In genomic region chr22:43272869-43273318, GRCh38 we compare ENCODE assay signal across 27 cellular contexts.
A peak's percentile ranks its signal among the peaks of the same experiment; 100 is the strongest.
DNase-seq lines count a peak whose midpoint lies in the region; ATAC-seq, FAIRE-seq and TF ChIP-seq lines count a peak whose summit lies in the region.
"Had no signal": no experiment of that assay in that cellular context is flagged by ENCODE, and none has a peak within 500 bp of the region (broad histone marks: within the 10 kb centered on the region; RNA-seq: fewer than 3 reads in every experiment).

No MANE protein-coding gene starts in this region.

- H3K27me3 Mint-ChIP-seq in activated CD8-positive, alpha-beta memory T cell treated with anti-CD3 and anti-CD28 coated beads, Interleukin-2, amount 10 ng/mL, durations not matched to agents 7 days and 5 days, result peaks cover 8% of the 10 kb centered on the region

- no peaks in the 10 kb centered on the region for H3K36me3 Mint-ChIP-seq in activated CD8-positive, alpha-beta memory T cell treated with anti-CD3 and anti-CD28 coated beads, Interleukin-2, amount 10 ng/mL, durations not matched to agents 7 days and 5 days
- H3K36me3 Mint-ChIP-seq: activated naive CD4-positive, alpha-beta T cell treated with anti-CD3 and anti-CD28 coated beads, Interleukin-2, amount 50 U/mL, for 72 hours; IgD-negative memory B cell had no signal

- peak overlapping the region; percentile 25; the same call in 1 of the 2 replicates for H2BK15ac ChIP-seq in H1 (ENCODE audit: low read length)

- H3K27me3 ChIP-seq in MM.1S (replicated peaks; ENCODE audit: insufficient read depth, low read length), result no peaks in the 10 kb centered on the region
- no peaks in the 10 kb centered on the region; a peak in 1 of 7 replicates for H3K27me3 ChIP-seq in H1 (replicated peaks in 1 of 4; ENCODE audit: control insufficient read depth in 3 of 4, extremely low read depth in 1 of 4, insufficient read depth in 3 of 4, low read length in 3 of 4)
- H3K27me3 ChIP-seq in right lobe of liver, result no peaks in the 10 kb centered on the region
- H3K27me3 ChIP-seq: ascending aorta, BLaER1, MG63, uterus had no signal

- no peak overlapping the region for H3K18ac ChIP-seq in H1 (ENCODE audit: extremely low read depth, low read length)

- no peaks in the 10 kb centered on the region for H3K9me3 ChIP-seq in MM.1S (replicated peaks; ENCODE audit: insufficient read depth, low read length)
- H3K9me3 ChIP-seq in H1 (ENCODE audit: insufficient read depth in 2 of 2, low read depth in 1 of 2, low read length in 1 of 2), result no peaks in the 10 kb centered on the region
- no peaks in the 10 kb centered on the region for H3K9me3 ChIP-seq in right lobe of liver
- H3K9me3 ChIP-seq: ascending aorta, BLaER1, MG63, uterus had no signal

- intact Hi-C loops in right lobe of liver (cut with DNase I), result loop anchor here (5.0 to 10.0 kb wide), 2 partner anchors 72 to 114 kb away; partner anchors contain the start of gene SCUBE1 (in 1 of the 2)

- peaks cover 13% of the 10 kb centered on the region for H3K4me1 Mint-ChIP-seq in activated CD8-positive, alpha-beta memory T cell treated with anti-CD3 and anti-CD28 coated beads, Interleukin-2, amount 10 ng/mL, durations not matched to agents 7 days and 5 days

- no peak overlapping the region for H3K4ac ChIP-seq in H1 (replicated peaks; ENCODE audit: insufficient read length, low read depth, low read length)

- H2AK5ac ChIP-seq in H1 (ENCODE audit: low read depth, low read length), result no peak overlapping the region

- POLR2A ChIA-PET in H1 (lab: Charles Lee; ENCODE audit: partially characterized antibody), result interaction anchor here (1.5 to 3.1 kb wide), 2 partner anchors 72 to 114 kb away, joined by 4 to 14 read pairs; no protein-coding TSS in a partner anchor

- CTCF ChIA-PET in H1 (lab: Charles Lee; ENCODE audit: partially characterized antibody), result interaction anchor here (0.8 to 18.2 kb wide), 35 partner anchors 13 to 330 kb away, joined by 3 to 388 read pairs (median 6); partner anchors contain the start of gene SCUBE1
- CTCF ChIA-PET in activated CD8-positive, alpha-beta memory T cell treated with anti-CD3 and anti-CD28 coated beads, Interleukin-2, amount 10 ng/mL, durations not matched to agents 7 days and 5 days (lab: Charles Lee), result interaction anchor here (0.7 to 10.4 kb wide), 19 partner anchors 8 to 1751 kb away, joined by 3 to 230 read pairs (median 5); partner anchors contain the start of gene SCUBE1

- FAIRE-seq in H1 (lab: Jason Lieb, UNC) (peak; percentile 19), frontal cortex (lab: Jason Lieb, UNC) (no peak)
- FAIRE-seq: islet of Langerhans had no signal

- no peak overlapping the region for H2BK120ac ChIP-seq in H1 (replicated peaks; ENCODE audit: low read depth, low read length)

- no peak overlapping the region for H2BK20ac ChIP-seq in H1 (ENCODE audit: low read length)

- H3K36me3 ChIP-seq in MM.1S (replicated peaks; ENCODE audit: insufficient read depth, low read length) (no peaks in the 10 kb centered on the region), H1 (ENCODE audit: control insufficient read depth in 2 of 4, insufficient read depth in 4 of 4, low read length in 3 of 4) (no peaks in the 10 kb centered on the region), right lobe of liver (no peaks in the 10 kb centered on the region)
- H3K36me3 ChIP-seq: ascending aorta, BLaER1, MG63, uterus had no signal

- H3K9me2 ChIP-seq in MM.1S (replicated peaks; ENCODE audit: insufficient read depth, low read length), result no peaks in the 10 kb centered on the region

- H4K5ac ChIP-seq in H1 (ENCODE audit: insufficient read length, low read depth, low read length), result no peak overlapping the region

- no peaks in the 10 kb centered on the region for H3K79me1 ChIP-seq in H1 (ENCODE audit: low read depth, low read length)

- TF ChIP-seq RAD21 in H1 (IDR thresholded peaks at IDR 0.05 in 1 of 2, conservative IDR thresholded peaks at IDR 0.05 in 1 of 2; ENCODE audit: low read depth in 2 of 2, low read length in 2 of 2), result peak; percentile 60 to 69

- DNase-seq in AG08396 (ENCODE audit: low spot score) (peak; percentile 41), MM.1S (peak; percentile 46), H1 (ENCODE audit: low read depth in 1 of 2, low spot score in 2 of 2) (no peak), right lobe of liver (peak; percentile 48 to 70 (median 64)), frontal cortex (ENCODE audit: low spot score in 2 of 2) (no peak), dedifferentiated amniotic fluid mesenchymal stem cell (ENCODE audit: extremely low spot score) (no peak), medulla oblongata (ENCODE audit: extremely low spot score) (no peak)
- DNase-seq in activated CD8-positive, alpha-beta memory T cell treated with anti-CD3 and anti-CD28 coated beads, Interleukin-2, amount 10 ng/mL, durations not matched to agents 7 days and 5 days, result no peak
- DNase-seq: central memory CD4-positive, alpha-beta T cell; COR-L47; dorsolateral prefrontal cortex; GM23248; hypothalamus; MG63; midbrain; NCI-H146; NCI-H524 treated with DMSO at 0.1 percent for 48 hours; SW 1271; uterus had no signal

- H4K8ac ChIP-seq in H1 (ENCODE audit: extremely low read depth, insufficient read depth, low read length), result no peak overlapping the region

- no peaks in the 10 kb centered on the region for H3K79me2 ChIP-seq in MM.1S (ENCODE audit: low read length)
- H3K79me2 ChIP-seq in H1 (ENCODE audit: control insufficient read depth in 1 of 2, insufficient read depth in 2 of 2, low read length in 2 of 2), result no peaks in the 10 kb centered on the region
- H3K79me2 ChIP-seq: parathyroid adenoma had no signal

- H3K4me1 ChIP-seq in MM.1S (ENCODE audit: low read length), result peaks cover 36% of the 10 kb centered on the region
- H3K4me1 ChIP-seq in H1 (replicated peaks in 1 of 4; ENCODE audit: control insufficient read depth in 3 of 4, insufficient read depth in 4 of 4, low read length in 3 of 4), result peaks cover 3 to 20% (median 12%) of the 10 kb centered on the region in 4 experiments; a peak in 6 of 7 replicates
- H3K4me1 ChIP-seq in right lobe of liver, result peaks cover 0 to 10% (median 5%) of the 10 kb centered on the region in 4 donors
- H3K4me1 ChIP-seq: ascending aorta, parathyroid adenoma, uterus had no signal

- H3K23ac ChIP-seq in H1 (ENCODE audit: insufficient read length), result no peak overlapping the region

- peaks cover 15% of the 10 kb centered on the region for H3F3A ChIP-seq in MM.1S (ENCODE audit: insufficient read depth, low read length)

- no peak overlapping the region for H2BK12ac ChIP-seq in H1 (ENCODE audit: low read depth, low read length)

- no peak overlapping the region for H3K4me3 Mint-ChIP-seq in activated CD8-positive, alpha-beta memory T cell treated with anti-CD3 and anti-CD28 coated beads, Interleukin-2, amount 10 ng/mL, durations not matched to agents 7 days and 5 days
- H3K4me3 Mint-ChIP-seq: activated T-helper 1 cell treated with anti-CD3 and anti-CD28 coated beads, Interleukin-12 subunit alpha, Interleukin-12 subunit beta, Interleukin-2, Interleukin-4 antibody, amounts not matched to agents 30 ng/mL and 10 ng/mL and 1 ng/mL, durations not matched to agents 14 hours and 24 hours and 36 hours; IgD-negative memory B cell; nephron had no signal

- H3K4me3 ChIP-seq in MM.1S (ENCODE audit: low read length), result no peak overlapping the region
- H3K4me3 ChIP-seq in H1 (ENCODE audit: extremely low read depth in 1 of 4, insufficient read depth in 2 of 4, low read depth in 3 of 4, low read length in 4 of 4), result no peak overlapping the region
- H3K4me3 ChIP-seq in right lobe of liver, result no peak overlapping the region
- H3K4me3 ChIP-seq: ascending aorta, BLaER1, dorsolateral prefrontal cortex, GM23248, MG63, uterus had no signal

- TF ChIP-seq CTCF in MM.1S (IDR thresholded peaks at IDR 0.05; ENCODE audit: low read length) (peak; percentile 23; the same call in 1 of the 2 replicates), H1 (IDR thresholded peaks at IDR 0.05; ENCODE audit: control extremely low read depth in 1 of 3, insufficient read depth in 1 of 3, low read depth in 1 of 3, low read length in 3 of 3) (peak; percentile 36 to 46 (median 44)), right lobe of liver (IDR thresholded peaks at IDR 0.05) (no peak)

- ATAC-seq in right lobe of liver, result peak; percentile 64 to 76 (median 67)
- ATAC-seq in activated CD8-positive, alpha-beta memory T cell treated with anti-CD3 and anti-CD28 coated beads, Interleukin-2, amount 10 ng/mL, durations not matched to agents 7 days and 5 days, result no peak
- ATAC-seq: activated naive CD4-positive, alpha-beta T cell treated with anti-CD3 and anti-CD28 coated beads, Interleukin-2, amount 50 U/mL, for 72 hours had no signal

- no peak for TF ChIP-seq EP300 in H1 (IDR thresholded peaks at IDR 0.05; ENCODE audit: borderline replicate concordance in 1 of 2, low read depth in 2 of 2, low read length in 2 of 2)

- no peak overlapping the region for H4K91ac ChIP-seq in H1 (replicated peaks; ENCODE audit: insufficient read length, low read length)

- H4K20me1 ChIP-seq in MM.1S (ENCODE audit: insufficient read depth, low read length), result no peaks in the 10 kb centered on the region
- H4K20me1 ChIP-seq in H1 (replicated peaks in 1 of 2; ENCODE audit: control insufficient read depth in 1 of 2, insufficient read depth in 2 of 2, low read length in 2 of 2), result peaks cover 0 to 2% of the 10 kb centered on the region in 2 experiments

- no peak overlapping the region for H3K27ac Mint-ChIP-seq in activated CD8-positive, alpha-beta memory T cell treated with anti-CD3 and anti-CD28 coated beads, Interleukin-2, amount 10 ng/mL, durations not matched to agents 7 days and 5 days
- H3K27ac Mint-ChIP-seq: activated T-helper 1 cell treated with anti-CD3 and anti-CD28 coated beads, Interleukin-12 subunit alpha, Interleukin-12 subunit beta, Interleukin-2, Interleukin-4 antibody, amounts not matched to agents 30 ng/mL and 10 ng/mL and 1 ng/mL, durations not matched to agents 14 hours and 24 hours and 36 hours; IgD-negative memory B cell; nephron had no signal

- H3K9me3 Mint-ChIP-seq in activated CD8-positive, alpha-beta memory T cell treated with anti-CD3 and anti-CD28 coated beads, Interleukin-2, amount 10 ng/mL, durations not matched to agents 7 days and 5 days (ENCODE audit: low read depth), result no peaks in the 10 kb centered on the region
- H3K9me3 Mint-ChIP-seq: activated naive CD4-positive, alpha-beta T cell treated with anti-CD3 and anti-CD28 coated beads, Interleukin-2, amount 50 U/mL, for 72 hours; activated T-helper 1 cell treated with anti-CD3 and anti-CD28 coated beads, Interleukin-12 subunit alpha, Interleukin-12 subunit beta, Interleukin-2, Interleukin-4 antibody, amounts not matched to agents 30 ng/mL and 10 ng/mL and 1 ng/mL, durations not matched to agents 14 hours and 24 hours and 36 hours; IgD-negative memory B cell; nephron had no signal

- H3K14ac ChIP-seq in H1 (ENCODE audit: insufficient read length), result no peak overlapping the region

- H3K27ac ChIP-seq in MM.1S (ENCODE audit: low read length) (peak overlapping the region; percentile 31; the same call in 1 of the 2 replicates), H1 (ENCODE audit: low read depth, low read length) (no peak overlapping the region), right lobe of liver (peak overlapping the region in 1 of 3 donors; percentile 24)
- H3K27ac ChIP-seq: ascending aorta, dorsolateral prefrontal cortex, GM23248, parathyroid adenoma, uterus had no signal

- TF ChIP-seq POLR2A in H1 (IDR thresholded peaks at IDR 0.05; ENCODE audit: control extremely low read depth in 1 of 2, low read depth in 2 of 2, low read length in 2 of 2), result no peak
- no peak for TF ChIP-seq POLR2A in right lobe of liver (IDR thresholded peaks at IDR 0.05)

- H3K4me2 ChIP-seq in MM.1S (ENCODE audit: low read depth, low read length) (no peak overlapping the region), H1 (ENCODE audit: insufficient read depth in 1 of 2, low read depth in 2 of 2, low read length in 2 of 2) (no peak overlapping the region)

- peak overlapping the region; percentile 20; the same call in 1 of the 2 replicates for H2BK5ac ChIP-seq in H1 (ENCODE audit: low read depth, low read length)

- WGBS in H1 (ENCODE audit: extremely low coverage in 1 of 2, insufficient coverage in 1 of 2, insufficient read length in 1 of 2, insufficient replicate concordance in 2 of 2, low coverage in 1 of 2, low lambda C conversion rate in 2 of 2, missing lambda C conversion rate in 1 of 2), 2 experiments, result 84% methylated on average over 12 of the region's 12 CpGs; no CpG with 5 or more reads in 1 of the 2 experiments
- WGBS in right lobe of liver (ENCODE audit: insufficient coverage, low coverage, low lambda C conversion rate, missing lambda C conversion rate), result 33% methylated on average over 12 of the region's 12 CpGs

- H3K9ac ChIP-seq in MM.1S (ENCODE audit: low read length) (no peak overlapping the region), H1 (replicated peaks in 1 of 4; ENCODE audit: extremely low read depth in 1 of 4, low read depth in 3 of 4, low read length in 3 of 4) (no peak overlapping the region)
- H3K9ac ChIP-seq: GM23248, parathyroid adenoma had no signal

- H2AFZ ChIP-seq in MM.1S (ENCODE audit: low read length), result peak overlapping the region; percentile 27; the same call in 1 of the 2 replicates
- H2AFZ ChIP-seq in H1 (ENCODE audit: low read length), result no peak overlapping the region
- H2AFZ ChIP-seq: GM23248, parathyroid adenoma had no signal

- H3K56ac ChIP-seq in H1 (replicated peaks; ENCODE audit: insufficient read length, low read depth, low read length), result no peak overlapping the region

- H3K23me2 ChIP-seq in H1 (ENCODE audit: low read depth, low read length), result no peaks in the 10 kb centered on the region

Comparison
In these comparisons a context has a peak if more than half of its experiments do, and no peak if none do; other contexts are left out.
1. DNase-seq: peak in AG08396 (single experiment), MM.1S (single experiment) and right lobe of liver (3 of 3); none in H1 (0 of 2), activated CD8-positive, alpha-beta memory T cell treated with anti-CD3 and anti-CD28 coated beads, Interleukin-2, amount 10 ng/mL, durations not matched to agents 7 days and 5 days (single experiment), frontal cortex (0 of 2), dedifferentiated amniotic fluid mesenchymal stem cell (single experiment) and medulla oblongata (single experiment).
2. CTCF ChIP-seq: peak in MM.1S (single experiment) and H1 (3 of 3); none in right lobe of liver (0 of 4).